Comparison of ENCODE assay signal across 17 cellular contexts in genomic region chr3:83953417-83954089, GRCh38.
DNase-seq lines count a peak whose midpoint lies in the region; ATAC-seq and TF ChIP-seq lines count a peak whose summit lies in the region.
"Had no signal": no experiment of that assay in that cellular context is flagged by ENCODE, and none has a peak within 500 bp of the region (broad histone marks: within the 10 kb centered on the region; RNA-seq: fewer than 3 reads in every experiment).

No MANE protein-coding gene starts in this region.

- no peaks in the 10 kb centered on the region for H3K79me1 ChIP-seq in trophoblast cell (ENCODE audit: low read length)

- H3K4me1 ChIP-seq in Panc1 (ENCODE audit: control insufficient read depth, insufficient read depth, low read length) = no peaks in the 10 kb centered on the region
- H3K4me1 ChIP-seq in psoas muscle = peaks cover 8% of the 10 kb centered on the region
- no peaks in the 10 kb centered on the region for H3K4me1 ChIP-seq in trophoblast cell (ENCODE audit: control insufficient read depth in 1 of 2, insufficient read depth in 2 of 2, low read length in 2 of 2)
- H3K4me1 ChIP-seq: BE2C, esophagus squamous epithelium, parathyroid adenoma had no signal

- H4K12ac ChIP-seq in trophoblast cell (ENCODE audit: low read depth, low read length) = no peak overlapping the region

- no peak overlapping the region for H3K4ac ChIP-seq in trophoblast cell (ENCODE audit: low read depth, low read length)

- H3K9me3 ChIP-seq in Panc1 (ENCODE audit: control insufficient read depth, insufficient read depth, low read depth, low read length) = no peaks in the 10 kb centered on the region; the same call in 1 of the 2 replicates
- no peaks in the 10 kb centered on the region for H3K9me3 ChIP-seq in psoas muscle
- H3K9me3 ChIP-seq in trophoblast cell (ENCODE audit: insufficient read depth, low read depth, low read length) = no peaks in the 10 kb centered on the region
- H3K9me3 ChIP-seq: BE2C, esophagus squamous epithelium had no signal

- CTCF ChIA-PET in Panc1 (lab: Charles Lee) = interaction anchor here (0.7 kb wide), 1 partner anchor 1069 kb away, joined by 7 read pairs; no protein-coding TSS in a partner anchor
- CTCF ChIA-PET in Calu3 (lab: Charles Lee) = no interaction called here

- H3K36me3 ChIP-seq in Panc1 (ENCODE audit: control insufficient read depth, insufficient read depth, low read length) = no peaks in the 10 kb centered on the region
- no peaks in the 10 kb centered on the region for H3K36me3 ChIP-seq in psoas muscle (ENCODE audit: insufficient read depth in 1 of 2, low read depth in 1 of 2)
- H3K36me3 ChIP-seq in trophoblast cell (ENCODE audit: control insufficient read depth in 1 of 2, insufficient read depth in 2 of 2, low read length in 2 of 2) = no peaks in the 10 kb centered on the region
- H3K36me3 ChIP-seq: BE2C, esophagus squamous epithelium had no signal

- no peak overlapping the region for H2BK5ac ChIP-seq in trophoblast cell (ENCODE audit: low read depth, low read length, poor library complexity)

- H3K36me3 Mint-ChIP-seq in Calu3 (ENCODE audit: insufficient read depth, unreplicated experiment) = no peaks in the 10 kb centered on the region
- H3K36me3 Mint-ChIP-seq: naive B cell had no signal

- POLR2A ChIA-PET in Panc1 (lab: Charles Lee) = no interaction called here

- H3K27ac ChIP-seq in Panc1 (ENCODE audit: low read length) = no peak overlapping the region
- peak overlapping the region; percentile 66 for H3K27ac ChIP-seq in psoas muscle
- H3K27ac ChIP-seq in trophoblast cell (ENCODE audit: low read depth, low read length) = no peak overlapping the region
- H3K27ac ChIP-seq: esophagus squamous epithelium, parathyroid adenoma had no signal

- no TSS peak for BruUV-seq in Panc1 (replicated peaks; lab: Mats Ljungman, UMichigan)
- no TSS peak for BruUV-seq in Calu3 (replicated peaks; lab: Mats Ljungman, UMichigan)

- no peak overlapping the region for H2BK120ac ChIP-seq in trophoblast cell (ENCODE audit: insufficient read depth, low read length, poor library complexity)

- H3K27me3 Mint-ChIP-seq in Calu3 (ENCODE audit: unreplicated experiment) = no peaks in the 10 kb centered on the region
- H3K27me3 Mint-ChIP-seq: activated naive CD8-positive, alpha-beta T cell treated with anti-CD3 and anti-CD28 coated beads, Interleukin-2, amount 50 U/mL, for 24 hours; naive B cell had no signal

- H3K4me2 ChIP-seq in trophoblast cell (ENCODE audit: low read length) = no peak overlapping the region

- no peak overlapping the region for H3K4me3 Mint-ChIP-seq in Calu3 (ENCODE audit: low read depth, unreplicated experiment)
- H3K4me3 Mint-ChIP-seq: activated naive CD8-positive, alpha-beta T cell treated with anti-CD3 and anti-CD28 coated beads, Interleukin-2, amount 50 U/mL, for 24 hours; naive B cell had no signal

- H4K91ac ChIP-seq in trophoblast cell (ENCODE audit: low read depth, low read length) = no peak overlapping the region

- no peak for TF ChIP-seq CTCF in Panc1 (IDR thresholded peaks at IDR 0.05)
- TF ChIP-seq CTCF in epithelial cell of esophagus (IDR thresholded peaks at IDR 0.05; ENCODE audit: insufficient read depth, low read depth, low read length, missing control alignments) = no peak
- no peak for TF ChIP-seq CTCF in psoas muscle (IDR thresholded peaks at IDR 0.05)
- TF ChIP-seq CTCF in Calu3 (IDR thresholded peaks at IDR 0.05; ENCODE audit: unreplicated experiment) = no peak

- WGBS in psoas muscle, 3 donors = 16 to 39% (median 18%) methylated on average over 3 of the region's 3 CpGs
- WGBS in trophoblast cell (ENCODE audit: extremely low coverage, insufficient coverage, insufficient read length) = no CpG with 5 or more reads among the region's 3 CpGs

- H3K27me3 ChIP-seq in Panc1 (ENCODE audit: control insufficient read depth, insufficient read depth, low read length) = no peaks in the 10 kb centered on the region
- H3K27me3 ChIP-seq in psoas muscle (ENCODE audit: insufficient read depth in 3 of 3, low read length in 2 of 3) = no peaks in the 10 kb centered on the region
- no peaks in the 10 kb centered on the region for H3K27me3 ChIP-seq in trophoblast cell (ENCODE audit: insufficient read depth, low read length)
- H3K27me3 ChIP-seq: BE2C, esophagus squamous epithelium had no signal

- no peak overlapping the region for H3K14ac ChIP-seq in trophoblast cell (ENCODE audit: low read length)

- no peak overlapping the region for H3K4me3 ChIP-seq in Panc1 (ENCODE audit: low read depth in 2 of 2, low read length in 2 of 2)
- H3K4me3 ChIP-seq in epithelial cell of esophagus (ENCODE audit: low read length) = no peak overlapping the region
- peak overlapping the region; percentile 27 for H3K4me3 ChIP-seq in psoas muscle
- H3K4me3 ChIP-seq in trophoblast cell (ENCODE audit: low read depth, low read length) = no peak overlapping the region
- H3K4me3 ChIP-seq: esophagus squamous epithelium, GM12878, lung had no signal

- peak; percentile 12 to 24 for DNase-seq in Kasumi-1 (lab: John Stamatoyannopoulos, UW)
- DNase-seq in Panc1 (ENCODE audit: low read depth, low spot score) = peak; percentile 46
- DNase-seq in epithelial cell of esophagus (ENCODE audit: low read depth) = peak; percentile 75
- DNase-seq in psoas muscle = no peak
- no peak for DNase-seq in Calu3
- no peak for DNase-seq in trophoblast cell
- no peak for DNase-seq in NCI-H146 (lab: John Stamatoyannopoulos, UW)
- DNase-seq: activated CD4-positive, alpha-beta T cell treated with anti-CD3 and anti-CD28 coated beads for 1 hour; activated naive CD8-positive, alpha-beta T cell treated with anti-CD3 and anti-CD28 coated beads, Interleukin-2, amount 50 U/mL, for 24 hours; esophagus squamous epithelium; GF-D8; naive B cell; NCI-H1417 treated with DMSO at 0.1 percent for 48 hours had no signal

- no peaks in the 10 kb centered on the region for H3K4me1 Mint-ChIP-seq in Calu3 (ENCODE audit: low read depth, unreplicated experiment)
- H3K4me1 Mint-ChIP-seq: activated naive CD8-positive, alpha-beta T cell treated with anti-CD3 and anti-CD28 coated beads, Interleukin-2, amount 50 U/mL, for 24 hours; naive B cell had no signal

- intact Hi-C loops in Panc1 (cut with micrococcal nuclease; ENCODE audit: unreplicated experiment) = no loop called here
- intact Hi-C loops in psoas muscle (cut with DNase I) = no loop called here
- intact Hi-C loops in Calu3 (cut with micrococcal nuclease; ENCODE audit: unreplicated experiment) = no loop called here

- no peak overlapping the region for H3K9ac ChIP-seq in trophoblast cell (ENCODE audit: low read length)
- H3K9ac ChIP-seq: parathyroid adenoma had no signal

- H3K18ac ChIP-seq in trophoblast cell (ENCODE audit: low read length) = no peak overlapping the region

- no peaks in the 10 kb centered on the region for H3K9me3 Mint-ChIP-seq in Calu3 (ENCODE audit: low read depth, unreplicated experiment)

- H3K23ac ChIP-seq in trophoblast cell (ENCODE audit: low read length) = no peak overlapping the region

- ATAC-seq in Panc1 (no peak), psoas muscle (peak in 3 of 4 donors; percentile 90 to 96 (median 92))
- ATAC-seq: activated naive CD8-positive, alpha-beta T cell treated with anti-CD3 and anti-CD28 coated beads, Interleukin-2, amount 50 U/mL, for 24 hours; GM12878 had no signal

- no peak overlapping the region for H3K27ac Mint-ChIP-seq in Calu3 (ENCODE audit: unreplicated experiment)
- H3K27ac Mint-ChIP-seq: activated naive CD8-positive, alpha-beta T cell treated with anti-CD3 and anti-CD28 coated beads, Interleukin-2, amount 50 U/mL, for 24 hours had no signal

- no peak overlapping the region for H2AFZ ChIP-seq in trophoblast cell (ENCODE audit: insufficient read depth, low read length, poor library complexity)
- H2AFZ ChIP-seq: parathyroid adenoma had no signal

- H4K8ac ChIP-seq in trophoblast cell (ENCODE audit: low read depth, low read length) = no peak overlapping the region

- in situ Hi-C loops in Panc1 (cut with HindIII; ENCODE audit: low pct_unique_long_range_greater_than_20kb, low sequenced_read_pairs) = no loop called here

- no peaks in the 10 kb centered on the region for H3K79me2 ChIP-seq in trophoblast cell (ENCODE audit: control insufficient read depth, insufficient read depth, low read length, poor library complexity)
- H3K79me2 ChIP-seq: parathyroid adenoma had no signal

- no peak overlapping the region for H2AK5ac ChIP-seq in trophoblast cell (ENCODE audit: low read length)

- H2BK12ac ChIP-seq in trophoblast cell (ENCODE audit: low read length) = no peak overlapping the region

Comparison
In these comparisons a context has a peak if more than half of its experiments do, and no peak if none do; other contexts are left out.
1. DNase-seq: peak in Kasumi-1 (2 of 2), Panc1 (single experiment) and epithelial cell of esophagus (single experiment); none in psoas muscle (0 of 2), Calu3 (single experiment), trophoblast cell (0 of 2) and NCI-H146 (single experiment).